ENCODE assay signal across 8 cellular contexts in the genomic region with DNA sequence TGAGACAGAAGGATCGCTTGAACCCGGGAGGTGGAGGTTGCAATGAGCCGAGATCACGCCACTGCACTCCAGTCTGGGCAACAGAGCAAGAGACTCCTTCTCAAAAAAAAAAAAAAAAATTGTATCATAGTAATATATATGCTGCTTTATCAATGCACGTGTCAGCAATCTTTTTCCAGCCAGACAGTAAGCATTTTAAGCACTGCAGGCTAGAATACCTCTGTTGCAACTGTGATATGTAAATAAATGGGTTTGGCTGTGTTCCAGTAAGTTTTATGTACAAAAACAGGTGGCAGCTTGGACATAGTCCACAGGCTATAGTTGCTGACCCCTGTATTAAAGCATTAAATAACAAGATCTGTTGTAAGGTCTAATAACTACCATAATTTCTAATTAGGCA.
DNase-seq lines count a peak whose midpoint lies in the region; ATAC-seq lines count a peak whose summit lies in the region.

No MANE protein-coding gene starts in this region.

- intact Hi-C loops in left colon (cut with DNase I, micrococcal nuclease): no loop called here

- peak; percentile 64 for ATAC-seq in GM18511 (IDR thresholded peaks at IDR 0.05; ENCODE audit: unreplicated experiment)
- ATAC-seq in HG02588 (IDR thresholded peaks at IDR 0.05; ENCODE audit: unreplicated experiment): peak; percentile 67
- peak; percentile 46 for ATAC-seq in left colon
- ATAC-seq in HG03196 (IDR thresholded peaks at IDR 0.05; ENCODE audit: unreplicated experiment): no peak
- no peak for ATAC-seq in HG02610 (IDR thresholded peaks at IDR 0.05; ENCODE audit: unreplicated experiment)

- peak; percentile 40 for DNase-seq in NCI-H1417 treated with DMSO at 0.1 percent for 48 hours (lab: John Stamatoyannopoulos, UW)
- DNase-seq in left colon: no peak
- no peak for DNase-seq in central memory CD4-positive, alpha-beta T cell
- DNase-seq in MV-4-11 (lab: John Stamatoyannopoulos, UW): no peak

Comparison
In these comparisons a context has a peak if more than half of its experiments do, and no peak if none do; other contexts are left out.
1. ATAC-seq: peak in GM18511 (single experiment), HG02588 (single experiment) and left colon (single experiment); none in HG03196 (single experiment) and HG02610 (single experiment).